Comparison of ENCODE assay signal across 24 cellular contexts in genomic region chr7:47672267-47672920, GRCh38.
DNase-seq lines count a peak whose midpoint lies in the region; ATAC-seq and TF ChIP-seq lines count a peak whose summit lies in the region.
"Had no signal": no experiment of that assay in that cellular context is flagged by ENCODE, and none has a peak within 500 bp of the region (broad histone marks: within the 10 kb centered on the region; RNA-seq: fewer than 3 reads in every experiment).

No MANE protein-coding gene starts in this region.

- BruUV-seq in Caco-2 (replicated peaks; lab: Mats Ljungman, UMichigan): no TSS peak
- no TSS peak for BruUV-seq in IMR-90 (replicated peaks; lab: Mats Ljungman, UMichigan)

- H3K23ac ChIP-seq in IMR-90 (ENCODE audit: low read depth, low read length): no peak overlapping the region

- H3K4me1 ChIP-seq in Caco-2: peaks cover 27% of the 10 kb centered on the region
- H3K4me1 ChIP-seq in IMR-90 (ENCODE audit: control insufficient read depth, insufficient read depth, low read length): peaks cover 6% of the 10 kb centered on the region
- H3K4me1 ChIP-seq in parathyroid adenoma: no peaks in the 10 kb centered on the region

- H3K4me3 ChIP-seq in Caco-2 (ENCODE audit: low read depth, low read length) (no peak overlapping the region), IMR-90 (ENCODE audit: insufficient read depth, low read depth, low read length) (no peak overlapping the region), parathyroid adenoma (ENCODE audit: low read depth, low read length) (no peak overlapping the region)
- H3K4me3 ChIP-seq: ascending aorta, lower lobe of right lung, SJSA1, vagina had no signal

- H3K27ac ChIP-seq in IMR-90 (ENCODE audit: insufficient read depth, low read length) (no peak overlapping the region), parathyroid adenoma (no peak overlapping the region)
- H3K27ac ChIP-seq: ascending aorta, lower lobe of right lung, SJSA1, vagina had no signal

- no peak overlapping the region for H4K5ac ChIP-seq in IMR-90 (ENCODE audit: low read depth, low read length)

- H2BK15ac ChIP-seq in IMR-90 (ENCODE audit: low read depth, low read length): peak overlapping the region; percentile 75; the same call in 2 of the 3 replicates

- H3K27me3 Mint-ChIP-seq in Caco-2 (ENCODE audit: insufficient read depth, unreplicated experiment) (no peaks in the 10 kb centered on the region), WTC11 (ENCODE audit: low read depth) (peaks cover 5% of the 10 kb centered on the region)
- H3K27me3 Mint-ChIP-seq: activated CD4-positive, alpha-beta memory T cell treated with anti-CD3 and anti-CD28 coated beads, Interleukin-2, amount 10 ng/mL, durations not matched to agents 7 days and 5 days had no signal

- H3K4me3 Mint-ChIP-seq in Caco-2 (ENCODE audit: unreplicated experiment): no peak overlapping the region
- no peak overlapping the region for H3K4me3 Mint-ChIP-seq in WTC11
- H3K4me3 Mint-ChIP-seq: activated CD4-positive, alpha-beta memory T cell treated with anti-CD3 and anti-CD28 coated beads, Interleukin-2, amount 10 ng/mL, durations not matched to agents 7 days and 5 days; CD4-positive, CD25-positive, alpha-beta regulatory T cell; T-helper 17 cell had no signal

- no peaks in the 10 kb centered on the region for H3K36me3 Mint-ChIP-seq in Caco-2 (ENCODE audit: insufficient read depth, unreplicated experiment)
- H3K36me3 Mint-ChIP-seq in WTC11: peaks cover 10% of the 10 kb centered on the region
- H3K36me3 Mint-ChIP-seq: activated naive CD4-positive, alpha-beta T cell treated with anti-CD3 and anti-CD28 coated beads, Interleukin-2, amount 50 U/mL, for 72 hours; CD4-positive, CD25-positive, alpha-beta regulatory T cell had no signal

- H3K9me3 ChIP-seq in Caco-2: peaks cover 9% of the 10 kb centered on the region
- peaks cover 8% of the 10 kb centered on the region for H3K9me3 ChIP-seq in IMR-90 (ENCODE audit: control insufficient read depth, insufficient read depth, low read length)
- no peaks in the 10 kb centered on the region for H3K9me3 ChIP-seq in parathyroid adenoma (ENCODE audit: control insufficient read depth, low read length)
- H3K9me3 ChIP-seq: ascending aorta, lower lobe of right lung, SJSA1, vagina had no signal

- peaks cover 25% of the 10 kb centered on the region for H3K9me1 ChIP-seq in IMR-90 (ENCODE audit: insufficient read depth, low read length)

- H3K4ac ChIP-seq in IMR-90 (ENCODE audit: low read depth, low read length): peak overlapping the region; percentile 46

- H2AFZ ChIP-seq in IMR-90 (replicated peaks; ENCODE audit: low read length, poor library complexity) (peak overlapping the region; percentile 4), parathyroid adenoma (peak overlapping the region; percentile 11)

- dilution Hi-C loops in IMR-90 (cut with HindIII; ENCODE audit: low sequenced_read_pairs, unreplicated experiment): no loop called here

- H3K9me3 Mint-ChIP-seq in Caco-2 (ENCODE audit: unreplicated experiment) (peaks cover 7% of the 10 kb centered on the region), WTC11 (peaks cover 12% of the 10 kb centered on the region)
- H3K9me3 Mint-ChIP-seq: activated CD4-positive, alpha-beta memory T cell treated with anti-CD3 and anti-CD28 coated beads, Interleukin-2, amount 10 ng/mL, durations not matched to agents 7 days and 5 days; activated naive CD4-positive, alpha-beta T cell treated with anti-CD3 and anti-CD28 coated beads, Interleukin-2, amount 50 U/mL, for 72 hours had no signal

- H2BK120ac ChIP-seq in IMR-90 (ENCODE audit: low read depth, low read length): peak overlapping the region; percentile 58

- H3K4me1 Mint-ChIP-seq in Caco-2 (ENCODE audit: low read depth, unreplicated experiment) (peaks cover 57% of the 10 kb centered on the region), WTC11 (peaks cover 37% of the 10 kb centered on the region)
- H3K4me1 Mint-ChIP-seq: activated CD4-positive, alpha-beta memory T cell treated with anti-CD3 and anti-CD28 coated beads, Interleukin-2, amount 10 ng/mL, durations not matched to agents 7 days and 5 days; CD4-positive, CD25-positive, alpha-beta regulatory T cell; T-helper 17 cell had no signal

- no peak for TF ChIP-seq POLR2A in IMR-90 (IDR thresholded peaks at IDR 0.05; ENCODE audit: low read depth, low read length)

- H3K27ac Mint-ChIP-seq in Caco-2 (ENCODE audit: unreplicated experiment): peak overlapping the region; percentile 45
- peak overlapping the region; percentile 56 for H3K27ac Mint-ChIP-seq in WTC11
- H3K27ac Mint-ChIP-seq: activated CD4-positive, alpha-beta memory T cell treated with anti-CD3 and anti-CD28 coated beads, Interleukin-2, amount 10 ng/mL, durations not matched to agents 7 days and 5 days; activated naive CD4-positive, alpha-beta T cell treated with anti-CD3 and anti-CD28 coated beads, Interleukin-2, amount 50 U/mL, for 72 hours; T-helper 17 cell had no signal

- no peak overlapping the region for H2BK5ac ChIP-seq in IMR-90 (ENCODE audit: low read depth, low read length, poor library complexity, severe bottlenecking)

- no peak overlapping the region for H3K18ac ChIP-seq in IMR-90 (ENCODE audit: low read depth, low read length)

- peak overlapping the region; percentile 3 for H4K91ac ChIP-seq in IMR-90 (ENCODE audit: insufficient read depth, low read depth, low read length)

- ATAC-seq in IMR-90 (ENCODE audit: low read depth) (no peak), WTC11 (peak; percentile 55), GM21423 (IDR thresholded peaks at IDR 0.05; ENCODE audit: unreplicated experiment) (no peak)
- ATAC-seq: activated naive CD4-positive, alpha-beta T cell treated with anti-CD3 and anti-CD28 coated beads, Interleukin-2, amount 50 U/mL, for 72 hours; esophagus mucosa; HCT116; lower lobe of right lung; PC-3; right cardiac atrium; T-helper 17 cell had no signal

- POLR2A ChIA-PET in Caco-2 (lab: Charles Lee): no interaction called here
- POLR2A ChIA-PET in IMR-90 (lab: Charles Lee; ENCODE audit: unreplicated experiment): no interaction called here
- POLR2A ChIA-PET in WTC11 (lab: Charles Lee): no interaction called here

- H3K56ac ChIP-seq in IMR-90 (ENCODE audit: extremely low read depth, insufficient read depth, low read length): no peak overlapping the region

- no peaks in the 10 kb centered on the region for H3K79me2 ChIP-seq in parathyroid adenoma

- peak overlapping the region; percentile 84; the same call in 1 of the 2 replicates for H2AK5ac ChIP-seq in IMR-90 (ENCODE audit: low read depth, low read length)

- H3K36me3 ChIP-seq in Caco-2 (ENCODE audit: control insufficient read depth, insufficient read depth, low read length): no peaks in the 10 kb centered on the region; the same call in 1 of the 2 replicates
- H3K36me3 ChIP-seq in IMR-90 (ENCODE audit: control insufficient read depth, insufficient read depth, low read length): no peaks in the 10 kb centered on the region
- H3K36me3 ChIP-seq in parathyroid adenoma (ENCODE audit: control insufficient read depth, insufficient read depth, low read length): no peaks in the 10 kb centered on the region
- H3K36me3 ChIP-seq: ascending aorta, lower lobe of right lung, SJSA1, vagina had no signal

- H4K8ac ChIP-seq in IMR-90 (ENCODE audit: low read depth in 2 of 2, low read length in 2 of 2): no peak overlapping the region

- TF ChIP-seq CTCF in Caco-2 (IDR thresholded peaks at IDR 0.05; ENCODE audit: insufficient read depth in 1 of 2, low read depth in 1 of 2, low read length in 1 of 2, severe bottlenecking in 1 of 2, unreplicated experiment in 1 of 2) (no peak), IMR-90 (conservative IDR thresholded peaks at IDR 0.05; ENCODE audit: low read depth, low read length) (no peak), WTC11 (IDR thresholded peaks at IDR 0.05) (no peak), parathyroid adenoma (IDR thresholded peaks at IDR 0.05) (no peak)

- CTCF ChIA-PET in Caco-2 (lab: Charles Lee): interaction anchor here (0.5 to 0.6 kb wide), 2 partner anchors 19 to 69 kb away, joined by 4 to 5 read pairs; no protein-coding TSS in a partner anchor
- CTCF ChIA-PET in IMR-90 (lab: Yijun Ruan, JAX): no interaction called here
- CTCF ChIA-PET in WTC11 (lab: Charles Lee): interaction anchor here (1.4 kb wide), 1 partner anchor 405 kb away, joined by 3 read pairs; no protein-coding TSS in a partner anchor

- no peak for DNase-seq in Caco-2
- DNase-seq in IMR-90: no peak
- no peak for DNase-seq in WTC11 (ENCODE audit: low spot score)
- no peak for DNase-seq in DMS153 treated with DMSO at 0.1 percent for 48 hours (lab: John Stamatoyannopoulos, UW; ENCODE audit: unreplicated experiment)
- no peak for DNase-seq in NCI-H1694 treated with DMSO at 0.1 percent for 48 hours (lab: John Stamatoyannopoulos, UW)
- DNase-seq in stimulated activated CD4-positive, alpha-beta T cell treated with anti-CD3 and anti-CD28 coated beads, Interleukin-2, amount 100 ng/mL, for 24 hours: no peak
- DNase-seq: activated CD4-positive, alpha-beta memory T cell treated with anti-CD3 and anti-CD28 coated beads, Interleukin-2, amount 10 ng/mL, durations not matched to agents 7 days and 5 days; CD4-positive, CD25-positive, alpha-beta regulatory T cell; cerebellar nuclear complex; effector CD8-positive, alpha-beta T cell; lower lobe of right lung; NCI-H524; right cardiac atrium; substantia nigra; T-helper 17 cell had no signal

- intact Hi-C loops in Caco-2 (cut with micrococcal nuclease; ENCODE audit: unreplicated experiment): loop anchor here (2.0 kb wide), 1 partner anchor 20 kb away; no protein-coding TSS in a partner anchor
- intact Hi-C loops in IMR-90 (cut with micrococcal nuclease): no loop called here

- peak overlapping the region; percentile 41; the same call in 1 of the 2 replicates for H2BK20ac ChIP-seq in IMR-90 (ENCODE audit: low read depth, low read length)

- in situ Hi-C loops in IMR-90 (cut with MboI; ENCODE audit: low sequenced_read_pairs): no loop called here

- H3K27me3 ChIP-seq in Caco-2 (replicated peaks; ENCODE audit: control insufficient read depth, insufficient read depth, low read length): no peaks in the 10 kb centered on the region
- H3K27me3 ChIP-seq in IMR-90 (ENCODE audit: control insufficient read depth, insufficient read depth, low read length): no peaks in the 10 kb centered on the region
- no peaks in the 10 kb centered on the region for H3K27me3 ChIP-seq in parathyroid adenoma (ENCODE audit: control insufficient read depth, insufficient read depth, low read length)
- H3K27me3 ChIP-seq: ascending aorta, SJSA1, vagina had no signal

- H4K20me1 ChIP-seq in IMR-90 (ENCODE audit: insufficient read depth, low read length): no peaks in the 10 kb centered on the region

- no peak overlapping the region for H2AK9ac ChIP-seq in IMR-90 (replicated peaks; ENCODE audit: low read depth, low read length, poor library complexity)

- WGBS in IMR-90 (ENCODE audit: extremely low coverage in 2 of 2, insufficient read length in 1 of 2), 2 experiments: no CpG with 5 or more reads among the region's 8 CpGs

- 0 out of 4 replicates have a peak, but pooled peaks cover 0 to 3% of the 10 kb centered on the region in 2 experiments for H3K79me1 ChIP-seq in IMR-90 (ENCODE audit: low read depth in 1 of 2, low read length in 2 of 2)

- H3K4me2 ChIP-seq in IMR-90 (ENCODE audit: low read depth, low read length): no peak overlapping the region
- no peak overlapping the region for H3K4me2 ChIP-seq in parathyroid adenoma (ENCODE audit: low read length)

- H3K9ac ChIP-seq in IMR-90 (ENCODE audit: low read depth, low read length): no peak overlapping the region
- H3K9ac ChIP-seq in parathyroid adenoma: no peak overlapping the region

- H3K14ac ChIP-seq in IMR-90 (replicated peaks; ENCODE audit: low read depth, low read length): no peak overlapping the region

- no peak for TF ChIP-seq RAD21 in IMR-90 (IDR thresholded peaks at IDR 0.05; ENCODE audit: low read length)
